ENCODE assay signal across 18 cellular contexts in the genomic region with DNA sequence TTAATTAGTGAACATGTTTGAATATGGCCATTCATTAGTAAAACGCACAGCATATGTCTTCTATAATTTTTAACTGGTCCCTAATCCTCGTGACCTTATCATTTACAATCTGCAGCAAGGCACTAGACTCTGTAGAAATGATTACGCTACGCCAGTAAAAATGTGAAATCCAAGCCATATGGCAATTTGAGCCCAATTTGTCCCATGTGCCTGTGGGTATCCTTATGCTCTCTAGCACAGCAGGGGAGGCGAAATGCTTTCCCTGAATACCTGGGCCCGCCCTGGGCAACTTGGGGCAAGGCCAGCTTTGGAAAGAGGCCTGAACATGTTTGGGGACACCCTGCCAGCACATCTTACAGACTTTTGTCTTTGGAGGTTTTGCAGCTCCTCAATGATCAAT.
A peak's percentile ranks its signal among the peaks of the same experiment; 100 is the strongest.
DNase-seq lines count a peak whose midpoint lies in the region; ATAC-seq lines count a peak whose summit lies in the region.
"Had no signal": no experiment of that assay in that cellular context is flagged by ENCODE, and none has a peak within 500 bp of the region (broad histone marks: within the 10 kb centered on the region; RNA-seq: fewer than 3 reads in every experiment).

No MANE protein-coding gene starts in this region.

- peak overlapping the region; percentile 72 for H2BK12ac ChIP-seq in trophoblast cell (ENCODE audit: low read length)

- no peaks in the 10 kb centered on the region for H3K27me3 ChIP-seq in trophoblast cell (ENCODE audit: insufficient read depth, low read length)
- H3K27me3 ChIP-seq: BLaER1 treated with 17β-estradiol and CSF1 and Interleukin-3, amounts not matched to agents 10 nM and 100 nM had no signal

- peaks cover 20% of the 10 kb centered on the region for H3K79me1 ChIP-seq in trophoblast cell (ENCODE audit: low read length)

- peaks cover 3 to 9% of the 10 kb centered on the region in 2 experiments for H3K4me1 ChIP-seq in trophoblast cell (ENCODE audit: control insufficient read depth in 1 of 2, insufficient read depth in 2 of 2, low read length in 2 of 2)

- no peak overlapping the region for H3K4me3 Mint-ChIP-seq in activated T-helper 1 cell treated with anti-CD3 and anti-CD28 coated beads, Interleukin-12 subunit alpha, Interleukin-12 subunit beta, Interleukin-2, Interleukin-4 antibody, amounts not matched to agents 30 ng/mL and 10 ng/mL and 1 ng/mL, durations not matched to agents 14 hours and 24 hours and 36 hours
- H3K4me3 Mint-ChIP-seq: B cell; CD8-positive, alpha-beta T cell; HFFc6 had no signal

- H3K9ac ChIP-seq in trophoblast cell (ENCODE audit: low read length), result no peak overlapping the region
- H3K9ac ChIP-seq: BLaER1 treated with 17β-estradiol and CSF1 and Interleukin-3, amounts not matched to agents 10 nM and 100 nM had no signal

- H3K79me2 ChIP-seq in trophoblast cell (ENCODE audit: control insufficient read depth, insufficient read depth, low read length, poor library complexity), result peaks cover 1% of the 10 kb centered on the region

- no peaks in the 10 kb centered on the region for H3K4me1 Mint-ChIP-seq in activated T-helper 1 cell treated with anti-CD3 and anti-CD28 coated beads, Interleukin-12 subunit alpha, Interleukin-12 subunit beta, Interleukin-2, Interleukin-4 antibody, amounts not matched to agents 30 ng/mL and 10 ng/mL and 1 ng/mL, durations not matched to agents 14 hours and 24 hours and 36 hours (ENCODE audit: low read depth)
- H3K4me1 Mint-ChIP-seq: B cell had no signal

- H3K4me2 ChIP-seq in trophoblast cell (ENCODE audit: low read length), result no peak overlapping the region
- H3K4me2 ChIP-seq: BLaER1 treated with 17β-estradiol and CSF1 and Interleukin-3, amounts not matched to agents 10 nM and 100 nM had no signal

- no peak overlapping the region for H3K23ac ChIP-seq in trophoblast cell (ENCODE audit: low read length)

- no peak overlapping the region for H3K4ac ChIP-seq in trophoblast cell (ENCODE audit: low read depth, low read length)

- H3K36me3 Mint-ChIP-seq in activated T-helper 1 cell treated with anti-CD3 and anti-CD28 coated beads, Interleukin-12 subunit alpha, Interleukin-12 subunit beta, Interleukin-2, Interleukin-4 antibody, amounts not matched to agents 30 ng/mL and 10 ng/mL and 1 ng/mL, durations not matched to agents 14 hours and 24 hours and 36 hours (ENCODE audit: low read depth), result no peaks in the 10 kb centered on the region
- H3K36me3 Mint-ChIP-seq: CD8-positive, alpha-beta T cell had no signal

- no peak overlapping the region for H2AFZ ChIP-seq in trophoblast cell (ENCODE audit: insufficient read depth, low read length, poor library complexity)

- peak; percentile 60 for DNase-seq in cardiac septum (ENCODE audit: low spot score)
- no peak for DNase-seq in left cardiac atrium
- DNase-seq in NCI-H2171 treated with DMSO at 0.1 percent for 48 hours (lab: John Stamatoyannopoulos, UW), result peak; percentile 79
- peak; percentile 62 for DNase-seq in cerebellar cortex (ENCODE audit: low spot score)
- DNase-seq in trophoblast cell, result no peak
- no peak for DNase-seq in stimulated activated CD4-positive, alpha-beta T cell treated with anti-CD3 and anti-CD28 coated beads, Interleukin-1b, Interleukin-23, amount 100 ng/mL, for 48 hours
- no peak for DNase-seq in activated T-helper 1 cell treated with anti-CD3 and anti-CD28 coated beads, Interleukin-12 subunit alpha, Interleukin-12 subunit beta, Interleukin-2, Interleukin-4 antibody, amounts not matched to agents 30 ng/mL and 10 ng/mL and 1 ng/mL, durations not matched to agents 14 hours and 24 hours and 36 hours (ENCODE audit: low spot score)
- DNase-seq: Calu3; CD8-positive, alpha-beta T cell; GDM1; GOT3; H7; HFFc6 had no signal

- H4K8ac ChIP-seq in trophoblast cell (ENCODE audit: low read depth, low read length), result no peak overlapping the region

- no peak overlapping the region for H2BK5ac ChIP-seq in trophoblast cell (ENCODE audit: low read depth, low read length, poor library complexity)

- no peak overlapping the region for H3K27ac ChIP-seq in trophoblast cell (ENCODE audit: low read depth, low read length)
- H3K27ac ChIP-seq: BLaER1 treated with 17β-estradiol and CSF1 and Interleukin-3, amounts not matched to agents 10 nM and 100 nM; HL-60 had no signal

- H4K91ac ChIP-seq in trophoblast cell (ENCODE audit: low read depth, low read length), result peak overlapping the region; percentile 12

- ATAC-seq in left cardiac atrium, result no peak
- ATAC-seq in GM18873 (IDR thresholded peaks at IDR 0.05; ENCODE audit: low FRiP score, unreplicated experiment), result no peak
- ATAC-seq: CD8-positive, alpha-beta T cell; HCT116 had no signal

- intact Hi-C loops in cardiac septum (cut with DNase I) (no loop called here), left cardiac atrium (cut with DNase I) (no loop called here)
- intact Hi-C loops in activated T-helper 1 cell treated with anti-CD3 and anti-CD28 coated beads, Interleukin-12 subunit alpha, Interleukin-12 subunit beta, Interleukin-2, Interleukin-4 antibody, amounts not matched to agents 30 ng/mL and 10 ng/mL and 1 ng/mL, durations not matched to agents 14 hours and 24 hours and 36 hours (cut with micrococcal nuclease), result no loop called here

- H3K27me3 Mint-ChIP-seq in activated T-helper 1 cell treated with anti-CD3 and anti-CD28 coated beads, Interleukin-12 subunit alpha, Interleukin-12 subunit beta, Interleukin-2, Interleukin-4 antibody, amounts not matched to agents 30 ng/mL and 10 ng/mL and 1 ng/mL, durations not matched to agents 14 hours and 24 hours and 36 hours (ENCODE audit: insufficient read depth), result peaks cover 33% of the 10 kb centered on the region

- H3K14ac ChIP-seq in trophoblast cell (ENCODE audit: low read length), result peak overlapping the region; percentile 47

- H3K36me3 ChIP-seq in trophoblast cell (ENCODE audit: control insufficient read depth in 1 of 2, insufficient read depth in 2 of 2, low read length in 2 of 2), result no peaks in the 10 kb centered on the region
- H3K36me3 ChIP-seq: BLaER1 treated with 17β-estradiol and CSF1 and Interleukin-3, amounts not matched to agents 10 nM and 100 nM had no signal

- H4K12ac ChIP-seq in trophoblast cell (ENCODE audit: low read depth, low read length), result no peak overlapping the region

- peaks cover 8% of the 10 kb centered on the region for H3K9me3 ChIP-seq in trophoblast cell (ENCODE audit: insufficient read depth, low read depth, low read length)

- peak overlapping the region; percentile 14 for H2BK120ac ChIP-seq in trophoblast cell (ENCODE audit: insufficient read depth, low read length, poor library complexity)

- no peak overlapping the region for H3K4me3 ChIP-seq in trophoblast cell (ENCODE audit: low read depth, low read length)
- H3K4me3 ChIP-seq: BLaER1 treated with 17β-estradiol and CSF1 and Interleukin-3, amounts not matched to agents 10 nM and 100 nM had no signal

- no CpG with 5 or more reads among the region's 6 CpGs for WGBS in trophoblast cell (ENCODE audit: extremely low coverage, insufficient coverage, insufficient read length)

- no peaks in the 10 kb centered on the region for H3K9me3 Mint-ChIP-seq in activated T-helper 1 cell treated with anti-CD3 and anti-CD28 coated beads, Interleukin-12 subunit alpha, Interleukin-12 subunit beta, Interleukin-2, Interleukin-4 antibody, amounts not matched to agents 30 ng/mL and 10 ng/mL and 1 ng/mL, durations not matched to agents 14 hours and 24 hours and 36 hours
- H3K9me3 Mint-ChIP-seq: CD8-positive, alpha-beta T cell; HFFc6 had no signal

- H3K18ac ChIP-seq in trophoblast cell (ENCODE audit: low read length), result no peak overlapping the region

- H3K27ac Mint-ChIP-seq in activated T-helper 1 cell treated with anti-CD3 and anti-CD28 coated beads, Interleukin-12 subunit alpha, Interleukin-12 subunit beta, Interleukin-2, Interleukin-4 antibody, amounts not matched to agents 30 ng/mL and 10 ng/mL and 1 ng/mL, durations not matched to agents 14 hours and 24 hours and 36 hours, result no peak overlapping the region
- H3K27ac Mint-ChIP-seq: B cell; CD8-positive, alpha-beta T cell; HFFc6 had no signal

- H2AK5ac ChIP-seq in trophoblast cell (ENCODE audit: low read length), result no peak overlapping the region

Comparison
In these comparisons a context has a peak if more than half of its experiments do, and no peak if none do; other contexts are left out.
1. DNase-seq: peak in cardiac septum (single experiment), NCI-H2171 treated with DMSO at 0.1 percent for 48 hours (single experiment) and cerebellar cortex (single experiment); none in left cardiac atrium (single experiment), trophoblast cell (0 of 2), stimulated activated CD4-positive, alpha-beta T cell treated with anti-CD3 and anti-CD28 coated beads, Interleukin-1b, Interleukin-23, amount 100 ng/mL, for 48 hours (single experiment) and activated T-helper 1 cell treated with anti-CD3 and anti-CD28 coated beads, Interleukin-12 subunit alpha, Interleukin-12 subunit beta, Interleukin-2, Interleukin-4 antibody, amounts not matched to agents 30 ng/mL and 10 ng/mL and 1 ng/mL, durations not matched to agents 14 hours and 24 hours and 36 hours (single experiment).